Comparison of ENCODE assay signal across 8 cellular contexts in the genomic region with DNA sequence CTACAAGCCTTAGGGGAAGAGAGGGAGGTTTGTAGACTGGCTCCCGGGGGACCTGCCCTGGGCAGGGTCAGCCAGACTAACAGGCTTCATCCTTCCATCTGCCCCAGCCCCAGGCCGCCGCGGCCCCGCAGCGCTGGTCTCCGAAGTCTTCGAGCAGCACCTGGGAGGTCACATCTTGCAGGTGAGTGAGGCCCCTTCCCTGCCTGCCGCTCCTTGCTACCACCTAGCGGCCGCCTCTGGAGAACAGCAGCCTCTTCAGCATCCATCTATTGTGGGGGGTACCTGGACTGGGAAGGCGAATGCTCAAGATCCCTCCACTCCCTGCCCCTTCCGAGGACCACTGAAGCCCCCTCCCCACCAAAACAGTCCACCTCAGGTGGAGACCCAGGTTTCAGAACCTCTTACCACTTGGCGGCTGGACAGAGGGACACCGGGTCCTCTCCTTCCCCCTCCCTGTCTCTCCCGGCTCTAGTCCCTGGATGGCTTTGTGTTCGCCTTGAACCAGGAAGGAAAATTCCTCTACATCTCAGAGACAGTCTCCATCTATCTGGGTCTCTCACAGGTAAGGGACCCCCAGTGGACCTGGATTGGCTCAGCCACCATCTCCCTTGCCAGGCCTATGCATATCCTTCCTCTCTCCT. TPM values are rescaled to one million over a fixed set of nuclear protein-coding genes. Genes with fewer than 3 reads are reported as not detected.
A peak's percentile ranks its signal among the peaks of the same experiment; 100 is the strongest.
DNase-seq lines count a peak whose midpoint lies in the region; ATAC-seq, FAIRE-seq and TF ChIP-seq lines count a peak whose summit lies in the region.

No MANE protein-coding gene starts in this region.

- peaks cover 18% of the 10 kb centered on the region for H3K4me1 ChIP-seq in CD4-positive, CD25-positive, alpha-beta regulatory T cell (ENCODE audit: control insufficient read depth, insufficient read depth, low read length, poor library complexity, severe bottlenecking)
- H3K4me1 ChIP-seq in ascending aorta (peaks cover 4 to 11% of the 10 kb centered on the region in 2 donors), kidney (ENCODE audit: control insufficient read depth in 1 of 2, insufficient read depth in 1 of 2, low read depth in 1 of 2, low read length in 2 of 2) (peaks cover 3 to 4% of the 10 kb centered on the region in 2 donors)

- no peaks in the 10 kb centered on the region for H3K9me3 ChIP-seq in CD4-positive, CD25-positive, alpha-beta regulatory T cell (ENCODE audit: control insufficient read depth in 2 of 2, low read length in 2 of 2)
- H3K9me3 ChIP-seq in ascending aorta (no peaks in the 10 kb centered on the region), kidney (ENCODE audit: control insufficient read depth in 1 of 2, low read length in 2 of 2) (no peaks in the 10 kb centered on the region)

- H3K27me3 Mint-ChIP-seq in CD4-positive, CD25-positive, alpha-beta regulatory T cell: peaks cover 59% of the 10 kb centered on the region

- TF ChIP-seq CTCF in ascending aorta (IDR thresholded peaks at IDR 0.05): peak; percentile 32 to 83 (median 82)
- TF ChIP-seq CTCF in kidney (IDR thresholded peaks at IDR 0.05; ENCODE audit: borderline replicate concordance, extremely low read depth, insufficient read depth): peak; percentile 76

- H3K4me1 Mint-ChIP-seq in CD4-positive, CD25-positive, alpha-beta regulatory T cell: peaks cover 6 to 22% (median 10%) of the 10 kb centered on the region in 4 donors

- H3K36me3 Mint-ChIP-seq in CD4-positive, CD25-positive, alpha-beta regulatory T cell: no peaks in the 10 kb centered on the region

- ATAC-seq in CD4-positive, CD25-positive, alpha-beta regulatory T cell (ENCODE audit: low read depth in 2 of 2): peak in 1 of 2 donors; percentile 39
- no peak for ATAC-seq in HG02759 (IDR thresholded peaks at IDR 0.05; ENCODE audit: unreplicated experiment)
- ATAC-seq in GM21360 (IDR thresholded peaks at IDR 0.05; ENCODE audit: unreplicated experiment): no peak

- peak; percentile 53 to 71 (median 70) for DNase-seq in CD4-positive, CD25-positive, alpha-beta regulatory T cell
- peak; percentile 76 for DNase-seq in HPDE6-E6E7 (ENCODE audit: extremely low spot score)
- peak; percentile 75 for DNase-seq in SW480 (ENCODE audit: low spot score)
- no peak for DNase-seq in ascending aorta (ENCODE audit: low spot score in 2 of 2)
- DNase-seq in kidney: peak; percentile 78
- DNase-seq in stimulated activated CD4-positive, alpha-beta T cell treated with anti-CD3 and anti-CD28 coated beads, TNF-alpha, amount 100 ng/mL, for 24 hours (ENCODE audit: low read depth in 3 of 3): peak; percentile 37 to 59 (median 44)

- no peak overlapping the region for H3K4me3 Mint-ChIP-seq in CD4-positive, CD25-positive, alpha-beta regulatory T cell

- peaks cover 6% of the 10 kb centered on the region for H3K27me3 ChIP-seq in CD4-positive, CD25-positive, alpha-beta regulatory T cell (ENCODE audit: control insufficient read depth, insufficient read depth, low read length)
- peaks cover 11% of the 10 kb centered on the region for H3K27me3 ChIP-seq in ascending aorta

- H3K27ac ChIP-seq in CD4-positive, CD25-positive, alpha-beta regulatory T cell (ENCODE audit: insufficient read depth, low read length, poor library complexity, severe bottlenecking): no peak overlapping the region
- H3K27ac ChIP-seq in ascending aorta (no peak overlapping the region), kidney (ENCODE audit: low read depth in 2 of 2, low read length in 2 of 2) (no peak overlapping the region)

- H3K9me3 Mint-ChIP-seq in CD4-positive, CD25-positive, alpha-beta regulatory T cell: no peaks in the 10 kb centered on the region

- no peaks in the 10 kb centered on the region for H3K36me3 ChIP-seq in CD4-positive, CD25-positive, alpha-beta regulatory T cell (ENCODE audit: control insufficient read depth, insufficient read depth, low read length)
- H3K36me3 ChIP-seq in ascending aorta (no peaks in the 10 kb centered on the region), kidney (ENCODE audit: control insufficient read depth in 1 of 2, insufficient read depth in 2 of 2, low read length in 2 of 2) (no peaks in the 10 kb centered on the region)

- no peak overlapping the region for H3K9ac ChIP-seq in kidney (ENCODE audit: low read length in 2 of 2)

- intact Hi-C loops in ascending aorta (cut with DNase I) (no loop called here), kidney (cut with DNase I) (no loop called here)

- H3K4me3 ChIP-seq in CD4-positive, CD25-positive, alpha-beta regulatory T cell (ENCODE audit: low read depth, low read length): no peak overlapping the region
- H3K4me3 ChIP-seq in ascending aorta: no peak overlapping the region
- no peak overlapping the region for H3K4me3 ChIP-seq in kidney (ENCODE audit: low read length in 2 of 2)

- FAIRE-seq in kidney (lab: Jason Lieb, UNC): no peak

- H3K27ac Mint-ChIP-seq in CD4-positive, CD25-positive, alpha-beta regulatory T cell: no peak overlapping the region

RNA-seq across cellular contexts. Expression of gene NPAS1, which starts 12.7 kb away (rescaled TPM):
- total RNA-seq in CD4-positive, CD25-positive, alpha-beta regulatory T cell: 1.5 TPM
- polyA plus RNA-seq in CD4-positive, CD25-positive, alpha-beta regulatory T cell: under 1 TPM in 1 of 4 donors, not detected in 3; 0.53 TPM
- total RNA-seq in ascending aorta (not detected), kidney (0.38 TPM)
- polyA plus RNA-seq in kidney (ENCODE audit: insufficient read depth, low read depth, low replicate concordance): 1.7 TPM

RNA-seq across cellular contexts. Expression of gene TMEM160, which starts 16.1 kb away (rescaled TPM):
- 27.4 TPM for total RNA-seq in CD4-positive, CD25-positive, alpha-beta regulatory T cell
- polyA plus RNA-seq in CD4-positive, CD25-positive, alpha-beta regulatory T cell: 100 to 1,000 TPM; 101 to 160 (median 144) TPM
- total RNA-seq in ascending aorta (64.5 TPM), kidney (34.1 TPM)
- 57.9 TPM for polyA plus RNA-seq in kidney (ENCODE audit: insufficient read depth, low read depth, low replicate concordance)

Comparison
In these comparisons a context has a peak if more than half of its experiments do, and no peak if none do; other contexts are left out.
1. DNase-seq: peak in CD4-positive, CD25-positive, alpha-beta regulatory T cell (3 of 3), HPDE6-E6E7 (single experiment), SW480 (single experiment), kidney (single experiment) and stimulated activated CD4-positive, alpha-beta T cell treated with anti-CD3 and anti-CD28 coated beads, TNF-alpha, amount 100 ng/mL, for 24 hours (3 of 3); none in ascending aorta (0 of 2).